In the genomic region with DNA sequence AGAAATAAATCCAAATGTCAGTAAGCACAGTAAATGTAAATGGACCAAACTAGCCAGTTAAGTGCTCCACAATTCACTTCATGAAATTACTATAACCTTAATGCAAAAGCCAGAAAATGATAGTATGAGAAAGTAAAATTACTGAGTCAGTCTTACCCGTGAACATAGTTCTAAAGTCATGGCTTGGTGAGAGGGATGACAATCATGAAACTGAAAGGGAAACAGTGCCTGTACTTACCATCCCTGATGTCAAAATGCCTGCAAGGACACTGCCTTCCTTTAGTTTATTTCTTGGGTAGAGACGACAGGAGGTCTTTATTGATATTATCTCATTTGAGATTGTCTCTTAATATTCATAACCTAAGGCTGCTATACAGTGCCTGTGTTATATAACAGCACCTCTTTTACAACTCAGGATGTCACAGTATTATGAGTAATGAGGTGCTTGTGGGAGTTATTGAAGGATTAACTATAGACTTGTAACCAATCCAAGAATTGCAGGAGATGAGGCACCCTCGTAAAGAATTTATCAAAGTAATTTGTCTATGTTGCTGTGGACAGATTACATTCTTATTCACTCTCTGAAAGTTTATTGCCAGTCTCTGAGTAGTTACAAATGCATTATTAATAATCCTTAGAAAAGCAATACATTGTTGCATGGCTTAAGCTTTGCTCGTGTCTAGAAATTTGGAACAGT, we compare ENCODE assay signal across 13 cellular contexts.
DNase-seq lines count a peak whose midpoint lies in the region; ATAC-seq and TF ChIP-seq lines count a peak whose summit lies in the region.
"Had no signal": no experiment of that assay in that cellular context is flagged by ENCODE, and none has a peak within 500 bp of the region (broad histone marks: within the 10 kb centered on the region; RNA-seq: fewer than 3 reads in every experiment).

No MANE protein-coding gene starts in this region.

- ATAC-seq in GM21360 (IDR thresholded peaks at IDR 0.05; ENCODE audit: unreplicated experiment) = peak; percentile 82
- peak; percentile 70 for ATAC-seq in HG03095 (IDR thresholded peaks at IDR 0.05; ENCODE audit: unreplicated experiment)

- H3K27me3 Mint-ChIP-seq in endodermal cell (ENCODE audit: insufficient read depth) = no peaks in the 10 kb centered on the region

- no peaks in the 10 kb centered on the region for H3K4me1 ChIP-seq in left ventricle myocardium inferior
- peaks cover 5% of the 10 kb centered on the region for H3K4me1 ChIP-seq in endodermal cell (ENCODE audit: control insufficient read depth, insufficient read depth, low read length)
- H3K4me1 ChIP-seq: breast epithelium had no signal

- 96 to 100% methylated on average over 3 to 4 of the region's 4 CpGs for whole genome bisulfite sequencing in endodermal cell (ENCODE audit: insufficient coverage in 1 of 2, insufficient read length in 1 of 2), 2 experiments

- no peak overlapping the region for H3K27ac ChIP-seq in left ventricle myocardium inferior (replicated peaks)
- no peak overlapping the region for H3K27ac ChIP-seq in endodermal cell (ENCODE audit: low read depth, low read length)
- H3K27ac ChIP-seq: breast epithelium, ovary had no signal

- H3K9me3 ChIP-seq in left ventricle myocardium inferior (replicated peaks) (no peaks in the 10 kb centered on the region), endodermal cell (ENCODE audit: control insufficient read depth, low read length) (peaks cover 4% of the 10 kb centered on the region)
- H3K9me3 ChIP-seq: breast epithelium, ovary had no signal

- intact Hi-C loops in left ventricle myocardium inferior (cut with micrococcal nuclease) = no loop called here

- H3K27me3 ChIP-seq in left ventricle myocardium inferior (ENCODE audit: low read depth) = no peaks in the 10 kb centered on the region
- H3K27me3 ChIP-seq in endodermal cell (ENCODE audit: control insufficient read depth, insufficient read depth, low read length, poor library complexity, severe bottlenecking) = no peaks in the 10 kb centered on the region
- H3K27me3 ChIP-seq: breast epithelium, ovary had no signal

- no peaks in the 10 kb centered on the region for H3K9me3 Mint-ChIP-seq in endodermal cell

- peaks cover 11% of the 10 kb centered on the region for H3K4me1 Mint-ChIP-seq in endodermal cell
- H3K4me1 Mint-ChIP-seq: CD8-positive, alpha-beta memory T cell had no signal

- in situ Hi-C loops in GM13977 (cut with MboI; ENCODE audit: low pct_unique_long_range_greater_than_20kb, low sequenced_read_pairs, unreplicated experiment) = no loop called here

- no peaks in the 10 kb centered on the region for H3K36me3 Mint-ChIP-seq in endodermal cell (ENCODE audit: low read depth)
- H3K36me3 Mint-ChIP-seq: CD8-positive, alpha-beta memory T cell had no signal

- H3K4me3 ChIP-seq in choroid plexus epithelial cell (ENCODE audit: low read depth, low read length) = no peak overlapping the region
- H3K4me3 ChIP-seq in left ventricle myocardium inferior = no peak overlapping the region
- no peak overlapping the region for H3K4me3 ChIP-seq in endodermal cell (ENCODE audit: low read length)
- H3K4me3 ChIP-seq: breast epithelium, ovary had no signal

- H3K4me3 Mint-ChIP-seq in endodermal cell = no peak overlapping the region
- H3K4me3 Mint-ChIP-seq: CD8-positive, alpha-beta memory T cell had no signal

- peak; percentile 7 for DNase-seq in GM13977 (ENCODE audit: low spot score)
- DNase-seq in choroid plexus epithelial cell (ENCODE audit: low read depth) = peak; percentile 9
- DNase-seq in left ventricle myocardium inferior = no peak
- DNase-seq in endodermal cell = no peak
- DNase-seq in NAMALWA (ENCODE audit: low spot score) = no peak
- no peak for DNase-seq in MV-4-11 (lab: John Stamatoyannopoulos, UW)
- DNase-seq: CD8-positive, alpha-beta memory T cell; NCI-H1417 treated with DMSO at 0.1 percent for 48 hours; ovary; T-helper 9 cell had no signal

- H3K27ac Mint-ChIP-seq in endodermal cell = no peak overlapping the region
- H3K27ac Mint-ChIP-seq: CD8-positive, alpha-beta memory T cell had no signal

- H3K36me3 ChIP-seq in left ventricle myocardium inferior (no peaks in the 10 kb centered on the region), endodermal cell (ENCODE audit: control insufficient read depth, insufficient read depth, low read length) (no peaks in the 10 kb centered on the region)
- H3K36me3 ChIP-seq: breast epithelium, ovary had no signal

- no peak for TF ChIP-seq CTCF in GM13977 (IDR thresholded peaks at IDR 0.05; ENCODE audit: extremely low read depth, insufficient read depth, missing control alignments)
- no peak for TF ChIP-seq CTCF in choroid plexus epithelial cell (conservative IDR thresholded peaks at IDR 0.05; ENCODE audit: low read depth, low read length)
- no peak for TF ChIP-seq CTCF in left ventricle myocardium inferior (IDR thresholded peaks at IDR 0.05; ENCODE audit: borderline replicate concordance)
- TF ChIP-seq CTCF in endodermal cell (conservative IDR thresholded peaks at IDR 0.05) = no peak

- no peak overlapping the region for H3K9ac ChIP-seq in endodermal cell (ENCODE audit: extremely low read depth, low read length, poor library complexity, severe bottlenecking)

Comparison
In these comparisons a context has a peak if more than half of its experiments do, and no peak if none do; other contexts are left out.
1. DNase-seq: peak in GM13977 (single experiment) and choroid plexus epithelial cell (single experiment); none in left ventricle myocardium inferior (single experiment), endodermal cell (single experiment), NAMALWA (single experiment) and MV-4-11 (single experiment).